21 cellular contexts compared by ENCODE assay signal in genomic region chr10:131994435-131994834, GRCh38.
"Had no signal": no experiment of that assay in that cellular context is flagged by ENCODE, and none has a peak within 500 bp of the region (broad histone marks: within the 10 kb centered on the region; RNA-seq: fewer than 3 reads in every experiment).

No MANE protein-coding gene starts in this region.

- H3K27ac ChIP-seq: epithelial cell of prostate, esophagus muscularis mucosa, ovary, tibial artery, upper lobe of left lung, uterus had no signal

- H3K4me3 Mint-ChIP-seq: dendritic cell treated with granulocyte-macrophage colony-stimulating factor and Interleukin-4, amounts not matched to agents 40 ng/mL and 50 ng/mL, for 4 days; effector memory CD8-positive, alpha-beta T cell; natural killer cell; neural crest cell; stimulated activated effector memory CD8-positive, alpha-beta T cell treated with anti-CD3 and anti-CD28 coated beads, Interleukin-12 subunit alpha, Interleukin-12 subunit beta, amount 100 ng/mL, for 72 hours; stimulated activated naive CD8-positive, alpha-beta T cell treated with anti-CD3 and anti-CD28 coated beads, Interleukin-15, Interleukin-2, amounts not matched to agents 100 ng/mL and 50 ng/mL, for 24 hours had no signal

- H3K27ac Mint-ChIP-seq: dendritic cell treated with granulocyte-macrophage colony-stimulating factor and Interleukin-4, amounts not matched to agents 40 ng/mL and 50 ng/mL, for 4 days; effector memory CD8-positive, alpha-beta T cell; natural killer cell; progenitor cell of endocrine pancreas; stimulated activated effector memory CD8-positive, alpha-beta T cell treated with anti-CD3 and anti-CD28 coated beads, Interleukin-12 subunit alpha, Interleukin-12 subunit beta, amount 100 ng/mL, for 72 hours; stimulated activated naive CD8-positive, alpha-beta T cell treated with anti-CD3 and anti-CD28 coated beads, Interleukin-15, Interleukin-2, amounts not matched to agents 100 ng/mL and 50 ng/mL, for 24 hours had no signal

- H3K27me3 ChIP-seq: esophagus muscularis mucosa, gastrocnemius medialis, ovary, tibial artery, upper lobe of left lung, uterus had no signal

- H3K9me3 Mint-ChIP-seq: dendritic cell treated with granulocyte-macrophage colony-stimulating factor and Interleukin-4, amounts not matched to agents 40 ng/mL and 50 ng/mL, for 4 days; effector memory CD8-positive, alpha-beta T cell; natural killer cell; neural crest cell; stimulated activated effector memory CD8-positive, alpha-beta T cell treated with anti-CD3 and anti-CD28 coated beads, Interleukin-12 subunit alpha, Interleukin-12 subunit beta, amount 100 ng/mL, for 72 hours; stimulated activated naive CD8-positive, alpha-beta T cell treated with anti-CD3 and anti-CD28 coated beads, Interleukin-15, Interleukin-2, amounts not matched to agents 100 ng/mL and 50 ng/mL, for 24 hours had no signal

- H3K9me3 ChIP-seq: esophagus muscularis mucosa, gastrocnemius medialis, ovary, tibial artery, upper lobe of left lung, uterus had no signal

- H3K4me1 Mint-ChIP-seq: natural killer cell; stimulated activated effector memory CD8-positive, alpha-beta T cell treated with anti-CD3 and anti-CD28 coated beads, Interleukin-12 subunit alpha, Interleukin-12 subunit beta, amount 100 ng/mL, for 72 hours had no signal

- DNase-seq: cerebellar nuclear complex; effector memory CD8-positive, alpha-beta T cell; gastrocnemius medialis; left colon; mammary epithelial cell; natural killer cell; nucleus accumbens; ovary; stimulated activated CD4-positive, alpha-beta T cell treated with anti-CD3 and anti-CD28 coated beads, Interleukin-4, amount 100 ng/mL, for 1 hour; stimulated activated CD8-positive, alpha-beta memory T cell treated with anti-CD3 and anti-CD28 coated beads, Interleukin-4, amount 100 ng/mL, for 48 hours; upper lobe of left lung; uterus had no signal

- H3K4me3 ChIP-seq: esophagus muscularis mucosa, gastrocnemius medialis, ovary, smooth muscle cell, tibial artery, upper lobe of left lung, uterus had no signal

- H3K27me3 Mint-ChIP-seq: stimulated activated naive CD8-positive, alpha-beta T cell treated with anti-CD3 and anti-CD28 coated beads, Interleukin-15, Interleukin-2, amounts not matched to agents 100 ng/mL and 50 ng/mL, for 24 hours had no signal

- H3K4me2 ChIP-seq: smooth muscle cell had no signal

- H3K4me1 ChIP-seq: uterus had no signal

- H3K36me3 Mint-ChIP-seq: natural killer cell; stimulated activated effector memory CD8-positive, alpha-beta T cell treated with anti-CD3 and anti-CD28 coated beads, Interleukin-12 subunit alpha, Interleukin-12 subunit beta, amount 100 ng/mL, for 72 hours had no signal

- H3K36me3 ChIP-seq: esophagus muscularis mucosa, gastrocnemius medialis, ovary, tibial artery, upper lobe of left lung, uterus had no signal

- ATAC-seq: effector memory CD8-positive, alpha-beta T cell; gastrocnemius medialis; left colon; natural killer cell; stimulated activated effector memory CD8-positive, alpha-beta T cell treated with anti-CD3 and anti-CD28 coated beads, Interleukin-12 subunit alpha, Interleukin-12 subunit beta, amount 100 ng/mL, for 72 hours had no signal
